In the genomic region with DNA sequence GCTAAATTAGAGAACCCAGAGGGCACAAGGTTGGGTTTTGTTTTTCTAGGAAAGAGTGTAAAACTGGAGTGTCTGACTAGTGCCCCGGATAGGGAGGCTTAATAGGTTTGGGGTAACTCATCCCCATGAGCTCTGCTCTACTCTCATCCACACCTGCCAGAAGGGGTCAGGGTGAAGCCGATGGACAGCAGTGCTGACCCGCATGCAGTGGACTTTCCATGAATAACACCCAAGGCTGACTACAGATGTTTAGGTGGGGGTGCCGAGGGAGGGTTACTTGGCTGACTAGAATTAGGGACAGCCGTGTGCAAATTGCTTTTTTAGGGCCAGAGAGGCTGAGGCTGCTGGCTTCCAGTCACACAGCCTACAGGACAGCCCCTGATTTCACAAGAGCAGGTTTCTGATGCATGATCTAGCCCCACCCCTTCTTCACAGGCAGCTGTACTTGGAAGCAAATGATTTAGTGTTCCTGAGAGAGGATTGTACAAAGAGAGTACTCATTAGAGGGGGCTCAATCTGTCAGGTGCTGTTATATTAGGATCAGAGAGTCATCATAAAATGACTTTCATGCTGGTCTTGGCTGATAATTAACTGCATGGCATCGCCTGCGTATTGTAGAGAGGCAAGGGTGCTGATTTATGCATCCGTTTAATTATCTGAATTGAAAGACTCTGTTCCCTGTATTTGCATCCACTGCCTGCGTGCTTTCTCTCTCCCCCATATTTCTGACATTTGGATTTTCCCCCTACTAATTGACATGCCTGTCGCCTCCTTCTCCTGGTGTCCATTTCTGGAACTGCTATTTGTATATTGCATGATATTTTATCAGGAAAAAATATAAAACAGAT, we compare ENCODE assay signal across 11 cellular contexts. TPM values are rescaled to one million over a fixed set of nuclear protein-coding genes. Genes with fewer than 3 reads are reported as not detected.
DNase-seq lines count a peak whose midpoint lies in the region; ATAC-seq and TF ChIP-seq lines count a peak whose summit lies in the region.
"Had no signal": no experiment of that assay in that cellular context is flagged by ENCODE, and none has a peak within 500 bp of the region (broad histone marks: within the 10 kb centered on the region; RNA-seq: fewer than 3 reads in every experiment).

No MANE protein-coding gene starts in this region.

- H3K4me3 ChIP-seq in right atrium auricular region, result no peak overlapping the region
- H3K4me3 ChIP-seq in astrocyte of the cerebellum (ENCODE audit: low read depth, low read length), result no peak overlapping the region
- H3K4me3 ChIP-seq: BLaER1 treated with 17β-estradiol and CSF1 and Interleukin-3, amounts not matched to agents 10 nM and 100 nM; spleen had no signal

- in situ Hi-C loops in astrocyte of the cerebellum (cut with HindIII; ENCODE audit: low sequenced_read_pairs), result no loop called here

- H3K4me1 ChIP-seq in right atrium auricular region, result peaks cover 0 to 7% of the 10 kb centered on the region in 2 donors
- H3K4me1 ChIP-seq: BLaER1 treated with 17β-estradiol and CSF1 and Interleukin-3, amounts not matched to agents 10 nM and 100 nM had no signal

- H3K27ac ChIP-seq in right atrium auricular region, result no peak overlapping the region
- H3K27ac ChIP-seq: BLaER1 treated with 17β-estradiol and CSF1 and Interleukin-3, amounts not matched to agents 10 nM and 100 nM had no signal

- no peaks in the 10 kb centered on the region for H3K9me3 ChIP-seq in right atrium auricular region
- H3K9me3 ChIP-seq: BLaER1 treated with 17β-estradiol and CSF1 and Interleukin-3, amounts not matched to agents 10 nM and 100 nM; spleen had no signal

- intact Hi-C loops in Right ventricle myocardium superior (cut with DNase I), result loop anchor here (10.0 kb wide), 1 partner anchor 1369 kb away; no protein-coding TSS in a partner anchor

- H3K27me3 ChIP-seq in right atrium auricular region, result no peaks in the 10 kb centered on the region

- peak; percentile 51 for ATAC-seq in Right ventricle myocardium superior (ENCODE audit: poor library complexity)
- no peak for ATAC-seq in HG02870 (IDR thresholded peaks at IDR 0.05; ENCODE audit: unreplicated experiment)

- no peaks in the 10 kb centered on the region for H3K36me3 ChIP-seq in right atrium auricular region
- H3K36me3 ChIP-seq: BLaER1 treated with 17β-estradiol and CSF1 and Interleukin-3, amounts not matched to agents 10 nM and 100 nM had no signal

- DNase-seq in Right ventricle myocardium superior, result no peak
- no peak for DNase-seq in right atrium auricular region (ENCODE audit: low spot score)
- no peak for DNase-seq in astrocyte of the cerebellum (ENCODE audit: low read depth)
- peak; percentile 83 for DNase-seq in iris pigment epithelial cell (ENCODE audit: low read depth)
- DNase-seq in A172 (ENCODE audit: low spot score), result no peak
- no peak for DNase-seq in activated CD4-positive, alpha-beta T cell treated with anti-CD3 and anti-CD28 coated beads for 4 hours
- DNase-seq in inferior parietal cortex (ENCODE audit: extremely low spot score), result no peak
- DNase-seq: RPMI8226, spleen had no signal

- TF ChIP-seq CTCF in right atrium auricular region (IDR thresholded peaks at IDR 0.05) (peak in 1 of 2 donors; percentile 39), astrocyte of the cerebellum (IDR thresholded peaks at IDR 0.05; ENCODE audit: low read depth, low read length, missing control alignments) (peak; percentile 57)

RNA-seq across cellular contexts. Expression of a gene that starts 9.5 kb away (rescaled TPM):
- 1.9 TPM for total RNA-seq in Right ventricle myocardium superior
- 10 to 100 TPM in 1 of 2 donors, 1 to 10 TPM in 1; 4.0 to 22.2 TPM for total RNA-seq in right atrium auricular region
- total RNA-seq in A172 (2014; rRNA removed; shearing (Covaris generic)), result 0.34 and 0.53 TPM in 2 replicates
